In the genomic region with DNA sequence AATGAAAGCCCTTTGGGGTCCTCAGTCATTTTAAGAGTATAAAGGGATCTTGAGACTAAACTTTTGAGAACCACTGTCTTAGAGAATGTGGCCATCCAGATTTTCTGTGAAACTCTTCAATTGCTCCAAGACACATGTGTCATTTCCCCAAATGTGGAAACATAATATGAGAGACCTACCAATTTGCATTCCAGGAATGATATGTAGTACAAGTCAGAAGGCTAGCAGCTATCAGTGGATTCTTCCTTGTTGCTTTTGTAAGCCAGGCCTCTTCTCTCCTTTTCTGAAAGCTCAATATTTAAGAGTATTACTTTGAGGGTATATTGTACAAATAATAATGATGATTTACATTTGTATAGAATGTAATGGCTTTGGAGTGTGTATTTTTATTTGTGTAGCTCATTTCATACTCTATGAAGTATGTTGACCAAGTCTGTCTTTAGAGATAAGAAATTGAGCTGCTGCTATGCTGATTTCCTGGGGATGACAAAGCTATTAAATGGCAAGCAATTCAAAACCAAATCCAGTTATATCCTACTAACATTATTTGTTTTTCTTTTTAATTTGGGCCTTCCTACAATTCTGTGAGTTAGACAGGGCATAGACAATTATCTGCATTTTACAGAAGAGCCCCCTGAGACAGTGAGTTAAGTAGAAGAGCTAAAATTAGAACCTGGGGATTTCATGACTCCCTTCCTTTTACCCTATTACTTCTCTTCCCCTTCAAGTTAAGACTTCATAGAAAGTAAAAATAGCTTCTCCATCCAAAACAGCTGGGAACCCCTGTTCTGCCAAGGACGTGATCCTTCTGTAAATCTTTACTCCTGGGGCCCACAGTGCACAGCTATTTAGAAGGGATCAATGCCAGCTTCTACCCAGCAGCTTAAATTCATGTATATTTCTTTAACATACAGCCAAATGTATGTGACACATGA, we compare ENCODE assay signal across 11 cellular contexts.
A peak's percentile ranks its signal among the peaks of the same experiment; 100 is the strongest.
DNase-seq lines count a peak whose midpoint lies in the region; ATAC-seq, FAIRE-seq and TF ChIP-seq lines count a peak whose summit lies in the region.
"Had no signal": no experiment of that assay in that cellular context is flagged by ENCODE, and none has a peak within 500 bp of the region (broad histone marks: within the 10 kb centered on the region; RNA-seq: fewer than 3 reads in every experiment).

No MANE protein-coding gene starts in this region.

- TF ChIP-seq CTCF in esophagus muscularis mucosa (IDR thresholded peaks at IDR 0.05) (no peak), osteocyte (IDR thresholded peaks at IDR 0.05) (no peak), kidney (IDR thresholded peaks at IDR 0.05; ENCODE audit: borderline replicate concordance, extremely low read depth, insufficient read depth) (no peak)

- DNase-seq in GM03348 (ENCODE audit: low spot score) = peak; percentile 48
- DNase-seq in NCI-H69 (lab: John Stamatoyannopoulos, UW) = peak; percentile 11
- no peak for DNase-seq in esophagus muscularis mucosa (ENCODE audit: extremely low spot score)
- DNase-seq in osteocyte (ENCODE audit: extremely low spot score, unreplicated experiment) = no peak
- no peak for DNase-seq in kidney
- DNase-seq in activated naive CD8-positive, alpha-beta T cell treated with anti-CD3 and anti-CD28 coated beads, Interleukin-2, amount 50 U/mL, for 24 hours = no peak
- DNase-seq: caudate nucleus, H9 had no signal

- H3K27me3 ChIP-seq in esophagus muscularis mucosa = no peaks in the 10 kb centered on the region

- no peaks in the 10 kb centered on the region for H3K36me3 ChIP-seq in esophagus muscularis mucosa
- H3K36me3 ChIP-seq in kidney (ENCODE audit: control insufficient read depth in 1 of 2, insufficient read depth in 2 of 2, low read length in 2 of 2) = no peaks in the 10 kb centered on the region

- no peak overlapping the region for H3K9ac ChIP-seq in kidney (ENCODE audit: low read length in 2 of 2)

- intact Hi-C loops in esophagus muscularis mucosa (cut with DNase I) = no loop called here
- intact Hi-C loops in kidney (cut with DNase I) = no loop called here

- H3K4me3 ChIP-seq in esophagus muscularis mucosa = no peak overlapping the region
- H3K4me3 ChIP-seq in kidney (ENCODE audit: low read length in 2 of 2) = no peak overlapping the region

- TF ChIP-seq EP300 in esophagus muscularis mucosa (IDR thresholded peaks at IDR 0.05) = no peak

- H3K4me1 Mint-ChIP-seq in osteocyte (ENCODE audit: unreplicated experiment) = peaks cover 63% of the 10 kb centered on the region
- H3K4me1 Mint-ChIP-seq in activated naive CD8-positive, alpha-beta T cell treated with anti-CD3 and anti-CD28 coated beads, Interleukin-2, amount 50 U/mL, for 24 hours = peaks cover 7% of the 10 kb centered on the region
- H3K4me1 Mint-ChIP-seq: H9 had no signal

- peaks cover 24 to 43% (median 29%) of the 10 kb centered on the region in 4 donors for H3K4me1 ChIP-seq in esophagus muscularis mucosa
- H3K4me1 ChIP-seq in kidney (ENCODE audit: control insufficient read depth in 1 of 2, insufficient read depth in 1 of 2, low read depth in 1 of 2, low read length in 2 of 2) = peaks cover 0 to 2% of the 10 kb centered on the region in 2 donors

- no peaks in the 10 kb centered on the region for H3K27me3 Mint-ChIP-seq in osteocyte (ENCODE audit: unreplicated experiment)
- no peaks in the 10 kb centered on the region for H3K27me3 Mint-ChIP-seq in activated naive CD8-positive, alpha-beta T cell treated with anti-CD3 and anti-CD28 coated beads, Interleukin-2, amount 50 U/mL, for 24 hours

- H3K27ac ChIP-seq in esophagus muscularis mucosa (replicated peaks in 1 of 4) (peak overlapping the region in 3 of 4 donors; percentile 12 to 40 (median 34)), kidney (ENCODE audit: low read depth in 2 of 2, low read length in 2 of 2) (no peak overlapping the region)

- H3K9me3 Mint-ChIP-seq in osteocyte (ENCODE audit: unreplicated experiment) = no peaks in the 10 kb centered on the region
- H3K9me3 Mint-ChIP-seq in activated naive CD8-positive, alpha-beta T cell treated with anti-CD3 and anti-CD28 coated beads, Interleukin-2, amount 50 U/mL, for 24 hours = no peaks in the 10 kb centered on the region
- H3K9me3 Mint-ChIP-seq: H9 had no signal

- 31% methylated on average over 1 of the region's 1 CpG for WGBS in esophagus muscularis mucosa

- peak overlapping the region; percentile 85 for H3K27ac Mint-ChIP-seq in osteocyte (ENCODE audit: unreplicated experiment)
- H3K27ac Mint-ChIP-seq in activated naive CD8-positive, alpha-beta T cell treated with anti-CD3 and anti-CD28 coated beads, Interleukin-2, amount 50 U/mL, for 24 hours = no peak overlapping the region

- ATAC-seq in activated naive CD8-positive, alpha-beta T cell treated with anti-CD3 and anti-CD28 coated beads, Interleukin-2, amount 50 U/mL, for 24 hours = no peak
- ATAC-seq in HG03097 (IDR thresholded peaks at IDR 0.05; ENCODE audit: low FRiP score, unreplicated experiment) = no peak
- ATAC-seq in HG02981 (IDR thresholded peaks at IDR 0.05; ENCODE audit: unreplicated experiment) = no peak

- FAIRE-seq in kidney (lab: Jason Lieb, UNC) = no peak
- FAIRE-seq: G401.6 had no signal

- H3K9me3 ChIP-seq in esophagus muscularis mucosa (no peaks in the 10 kb centered on the region), kidney (ENCODE audit: control insufficient read depth in 1 of 2, low read length in 2 of 2) (no peaks in the 10 kb centered on the region)

- peaks cover 3% of the 10 kb centered on the region for H3K36me3 Mint-ChIP-seq in osteocyte (ENCODE audit: unreplicated experiment)
- H3K36me3 Mint-ChIP-seq in activated naive CD8-positive, alpha-beta T cell treated with anti-CD3 and anti-CD28 coated beads, Interleukin-2, amount 50 U/mL, for 24 hours (ENCODE audit: low read depth) = peaks cover 9% of the 10 kb centered on the region

- no peak for TF ChIP-seq POLR2A in esophagus muscularis mucosa (IDR thresholded peaks at IDR 0.05; ENCODE audit: low read depth)

- no peak overlapping the region for H3K4me3 Mint-ChIP-seq in osteocyte (ENCODE audit: unreplicated experiment)
- no peak overlapping the region for H3K4me3 Mint-ChIP-seq in activated naive CD8-positive, alpha-beta T cell treated with anti-CD3 and anti-CD28 coated beads, Interleukin-2, amount 50 U/mL, for 24 hours
- H3K4me3 Mint-ChIP-seq: H9 had no signal

Comparison
In these comparisons a context has a peak if more than half of its experiments do, and no peak if none do; other contexts are left out.
1. DNase-seq: peak in GM03348 (single experiment) and NCI-H69 (single experiment); none in esophagus muscularis mucosa (single experiment), osteocyte (single experiment), kidney (single experiment) and activated naive CD8-positive, alpha-beta T cell treated with anti-CD3 and anti-CD28 coated beads, Interleukin-2, amount 50 U/mL, for 24 hours (single experiment).
2. H3K27ac ChIP-seq: peak in esophagus muscularis mucosa (3 of 4); none in kidney (0 of 2).